In the genomic region with DNA sequence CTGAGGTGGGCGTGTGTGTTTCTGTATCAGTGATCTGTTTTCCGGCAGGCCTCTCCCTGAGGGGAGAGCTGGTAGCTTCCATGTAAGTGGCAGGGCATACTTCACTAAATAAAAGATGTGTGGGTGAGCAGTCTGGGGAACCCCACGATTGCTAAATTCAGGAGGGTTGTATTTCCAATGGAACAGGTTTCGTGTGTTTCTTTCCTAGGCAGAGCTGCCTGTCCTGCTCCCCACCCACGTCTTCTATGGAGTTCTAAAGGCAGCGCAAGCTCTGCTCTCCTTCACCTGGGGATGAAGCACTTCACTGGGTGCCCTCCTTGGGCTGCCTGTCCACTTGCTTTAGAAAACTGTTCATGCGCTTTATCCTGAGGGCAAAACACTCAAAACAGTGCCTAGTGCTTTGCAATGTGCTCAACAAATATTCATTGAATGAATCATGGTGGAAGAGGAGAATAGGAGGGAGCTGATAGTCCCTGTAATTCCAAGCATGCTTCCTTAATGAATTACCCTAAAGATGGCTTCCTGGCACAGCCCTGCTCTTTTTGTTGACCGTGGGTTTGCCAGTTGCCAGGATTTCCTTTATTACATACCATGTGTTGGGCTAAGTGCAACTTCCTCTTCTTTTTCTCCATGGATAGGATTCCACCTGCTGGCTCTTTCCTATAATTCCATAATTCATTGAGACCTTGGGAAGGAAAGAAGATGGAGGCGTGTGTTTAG, we compare ENCODE assay signal across 1 cellular context.
TF ChIP-seq lines count a peak whose summit lies in the region.

No MANE protein-coding gene starts in this region.

TF ChIP-seq in K562, 482 proteins besides CTCF, POLR2A, EP300 and RAD21 (continued from another document):
- TF ChIP-seq, protein P1, sequence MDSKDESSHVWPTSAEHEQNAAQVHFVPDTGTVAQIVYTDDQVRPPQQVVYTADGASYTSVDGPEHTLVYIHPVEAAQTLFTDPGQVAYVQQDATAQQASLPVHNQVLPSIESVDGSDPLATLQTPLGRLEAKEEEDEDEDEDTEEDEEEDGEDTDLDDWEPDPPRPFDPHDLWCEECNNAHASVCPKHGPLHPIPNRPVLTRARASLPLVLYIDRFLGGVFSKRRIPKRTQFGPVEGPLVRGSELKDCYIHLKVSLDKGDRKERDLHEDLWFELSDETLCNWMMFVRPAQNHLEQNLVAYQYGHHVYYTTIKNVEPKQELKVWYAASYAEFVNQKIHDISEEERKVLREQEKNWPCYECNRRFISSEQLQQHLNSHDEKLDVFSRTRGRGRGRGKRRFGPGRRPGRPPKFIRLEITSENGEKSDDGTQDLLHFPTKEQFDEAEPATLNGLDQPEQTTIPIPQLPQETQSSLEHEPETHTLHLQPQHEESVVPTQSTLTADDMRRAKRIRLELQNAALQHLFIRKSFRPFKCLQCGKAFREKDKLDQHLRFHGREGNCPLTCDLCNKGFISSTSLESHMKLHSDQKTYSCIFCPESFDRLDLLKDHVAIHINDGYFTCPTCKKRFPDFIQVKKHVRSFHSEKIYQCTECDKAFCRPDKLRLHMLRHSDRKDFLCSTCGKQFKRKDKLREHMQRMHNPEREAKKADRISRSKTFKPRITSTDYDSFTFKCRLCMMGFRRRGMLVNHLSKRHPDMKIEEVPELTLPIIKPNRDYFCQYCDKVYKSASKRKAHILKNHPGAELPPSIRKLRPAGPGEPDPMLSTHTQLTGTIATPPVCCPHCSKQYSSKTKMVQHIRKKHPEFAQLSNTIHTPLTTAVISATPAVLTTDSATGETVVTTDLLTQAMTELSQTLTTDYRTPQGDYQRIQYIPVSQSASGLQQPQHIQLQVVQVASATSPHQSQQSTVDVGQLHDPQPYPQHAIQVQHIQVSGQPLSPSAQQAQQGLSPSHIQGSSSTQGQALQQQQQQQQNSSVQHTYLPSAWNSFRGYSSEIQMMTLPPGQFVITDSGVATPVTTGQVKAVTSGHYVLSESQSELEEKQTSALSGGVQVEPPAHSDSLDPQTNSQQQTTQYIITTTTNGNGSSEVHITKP (IDR thresholded peaks at IDR 0.05; ENCODE audit: partially characterized antibody), result peak; percentile 56
- TF ChIP-seq EGR1 (conservative IDR thresholded peaks at IDR 0.05) (peak; percentile 22; the same call in 1 of the 2 replicates), ETV1 (tag; conservative IDR thresholded peaks at IDR 0.05; ENCODE audit: low read depth) (peak; percentile 64; the same call in 1 of the 2 replicates)
- TF ChIP-seq, protein P2, sequence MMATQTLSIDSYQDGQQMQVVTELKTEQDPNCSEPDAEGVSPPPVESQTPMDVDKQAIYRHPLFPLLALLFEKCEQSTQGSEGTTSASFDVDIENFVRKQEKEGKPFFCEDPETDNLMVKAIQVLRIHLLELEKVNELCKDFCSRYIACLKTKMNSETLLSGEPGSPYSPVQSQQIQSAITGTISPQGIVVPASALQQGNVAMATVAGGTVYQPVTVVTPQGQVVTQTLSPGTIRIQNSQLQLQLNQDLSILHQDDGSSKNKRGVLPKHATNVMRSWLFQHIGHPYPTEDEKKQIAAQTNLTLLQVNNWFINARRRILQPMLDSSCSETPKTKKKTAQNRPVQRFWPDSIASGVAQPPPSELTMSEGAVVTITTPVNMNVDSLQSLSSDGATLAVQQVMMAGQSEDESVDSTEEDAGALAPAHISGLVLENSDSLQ (IDR thresholded peaks at IDR 0.05), result 0 out of 2 replicates have a peak, but pooled peaks have one; percentile 24
